In genomic region chr6:16822975-16823374, GRCh38 we compare ENCODE assay signal across 30 cellular contexts.
"Had no signal": no experiment of that assay in that cellular context is flagged by ENCODE, and none has a peak within 500 bp of the region (broad histone marks: within the 10 kb centered on the region; RNA-seq: fewer than 3 reads in every experiment).

No MANE protein-coding gene starts in this region.

- H3K4me3 ChIP-seq: MG63, SJCRH30, SK-N-MC had no signal

- DNase-seq: activated CD4-positive, alpha-beta memory T cell treated with anti-CD3 and anti-CD28 coated beads, Interleukin-2, amount 10 ng/mL, durations not matched to agents 7 days and 5 days; activated CD4-positive, alpha-beta T cell treated with anti-CD3 and anti-CD28 coated beads for 1 hour; activated CD4-positive, alpha-beta T cell treated with anti-CD3 and anti-CD28 coated beads for 48 hours; activated CD4-positive, CD25-positive, alpha-beta regulatory T cell; activated CD8-positive, alpha-beta memory T cell treated with anti-CD3 and anti-CD28 coated beads for 24 hours; activated CD8-positive, alpha-beta memory T cell treated with anti-CD3 and anti-CD28 coated beads, Interleukin-2, amount 10 ng/mL, durations not matched to agents 7 days and 5 days; activated CD8-positive, alpha-beta memory T cell treated with anti-CD3 and anti-CD28 coated beads, Interleukin-2, amount 50 U/mL, for 48 hours; activated effector memory CD4-positive, alpha-beta T cell treated with Interleukin-2 at 50 U/mL for 16 hours; activated naive CD4-positive, alpha-beta T cell treated with anti-CD3 and anti-CD28 coated beads, Interleukin-2, amount 10 ng/mL, durations not matched to agents 7 days and 5 days; activated T-cell treated with anti-CD3 and anti-CD28 coated beads, Interleukin-2, amount 50 U/mL, for 48 hours; amniotic stem cell; aorta; brain microvascular endothelial cell; central memory CD4-positive, alpha-beta T cell; Kasumi-1; MG63; NCI-H1048; NCI-H1436 treated with DMSO at 0.1 percent for 48 hours; NCI-H187; NCI-H2081; NCI-H345; NCI-H524 treated with DMSO at 0.1 percent for 48 hours; SHP77; SJCRH30 had no signal

- H3K27ac ChIP-seq: brain microvascular endothelial cell, SJCRH30, SK-N-MC had no signal

- H3K9me3 Mint-ChIP-seq: activated CD4-positive, alpha-beta memory T cell treated with anti-CD3 and anti-CD28 coated beads, Interleukin-2, amount 10 ng/mL, durations not matched to agents 7 days and 5 days; activated naive CD4-positive, alpha-beta T cell treated with anti-CD3 and anti-CD28 coated beads, Interleukin-2, amount 10 ng/mL, durations not matched to agents 7 days and 5 days; T-helper 1 cell treated with Interleukin-12 subunit alpha and Interleukin-12 subunit beta and Interleukin-4 antibody, amounts not matched to agents 30 μg/mL and 1 μg/mL, for 36 hours; T-helper 2 cell treated with Interferon-gamma antibody and Interleukin-4, amounts not matched to agents 5 μg/mL and 100 μg/mL, for 36 hours had no signal

- H3K36me3 ChIP-seq: brain microvascular endothelial cell, MG63, SJCRH30 had no signal

- H3K27ac Mint-ChIP-seq: activated CD4-positive, alpha-beta memory T cell treated with anti-CD3 and anti-CD28 coated beads, Interleukin-2, amount 10 ng/mL, durations not matched to agents 7 days and 5 days; activated CD8-positive, alpha-beta memory T cell treated with anti-CD3 and anti-CD28 coated beads, Interleukin-2, amount 10 ng/mL, durations not matched to agents 7 days and 5 days; activated naive CD4-positive, alpha-beta T cell treated with anti-CD3 and anti-CD28 coated beads, Interleukin-2, amount 10 ng/mL, durations not matched to agents 7 days and 5 days; activated naive CD8-positive, alpha-beta T cell; T-helper 1 cell treated with Interleukin-12 subunit alpha and Interleukin-12 subunit beta and Interleukin-4 antibody, amounts not matched to agents 30 μg/mL and 1 μg/mL, for 36 hours; T-helper 2 cell treated with Interferon-gamma antibody and Interleukin-4, amounts not matched to agents 5 μg/mL and 100 μg/mL, for 36 hours had no signal

- H3K27me3 ChIP-seq: brain microvascular endothelial cell, MG63, SJCRH30 had no signal

- FAIRE-seq: TTC549 had no signal

- ATAC-seq: activated CD8-positive, alpha-beta memory T cell treated with anti-CD3 and anti-CD28 coated beads, Interleukin-2, amount 10 ng/mL, durations not matched to agents 7 days and 5 days; Panc1 had no signal

- H3K36me3 Mint-ChIP-seq: activated naive CD4-positive, alpha-beta T cell treated with anti-CD3 and anti-CD28 coated beads, Interleukin-2, amount 10 ng/mL, durations not matched to agents 7 days and 5 days; activated naive CD8-positive, alpha-beta T cell had no signal

- H3K4me3 Mint-ChIP-seq: activated CD4-positive, alpha-beta memory T cell treated with anti-CD3 and anti-CD28 coated beads, Interleukin-2, amount 10 ng/mL, durations not matched to agents 7 days and 5 days; activated CD8-positive, alpha-beta memory T cell treated with anti-CD3 and anti-CD28 coated beads, Interleukin-2, amount 10 ng/mL, durations not matched to agents 7 days and 5 days; activated naive CD4-positive, alpha-beta T cell treated with anti-CD3 and anti-CD28 coated beads, Interleukin-2, amount 10 ng/mL, durations not matched to agents 7 days and 5 days; activated naive CD8-positive, alpha-beta T cell; T-helper 1 cell treated with Interleukin-12 subunit alpha and Interleukin-12 subunit beta and Interleukin-4 antibody, amounts not matched to agents 30 μg/mL and 1 μg/mL, for 36 hours; T-helper 2 cell treated with Interferon-gamma antibody and Interleukin-4, amounts not matched to agents 5 μg/mL and 100 μg/mL, for 36 hours had no signal

- H3K9me3 ChIP-seq: MG63, SJCRH30 had no signal

- H3K4me1 ChIP-seq: SJCRH30 had no signal
